34 cellular contexts compared by ENCODE assay signal in the genomic region with DNA sequence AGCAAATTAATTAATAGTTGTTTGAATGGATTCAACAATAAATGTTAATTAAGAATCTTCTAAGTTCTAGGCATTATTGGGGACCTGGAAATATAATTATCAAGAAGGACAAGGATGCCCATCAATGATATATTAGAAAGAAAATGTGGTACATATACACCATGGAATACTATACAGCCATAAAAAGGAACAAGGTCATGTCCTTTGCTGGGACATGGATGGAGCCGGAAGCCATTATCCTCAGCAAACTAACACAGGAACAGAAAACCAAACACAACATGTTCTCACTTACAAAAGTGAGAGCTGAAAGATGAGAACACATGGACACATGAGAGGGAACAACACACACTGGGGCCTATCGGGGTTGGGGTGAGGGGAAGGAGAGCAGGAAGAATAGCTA.
"Had no signal": no experiment of that assay in that cellular context is flagged by ENCODE, and none has a peak within 500 bp of the region (broad histone marks: within the 10 kb centered on the region; RNA-seq: fewer than 3 reads in every experiment).

No MANE protein-coding gene starts in this region.

- H3K4me1 ChIP-seq: ascending aorta had no signal

- ATAC-seq: activated CD8-positive, alpha-beta memory T cell treated with anti-CD3 and anti-CD28 coated beads, Interleukin-2, amount 10 ng/mL, durations not matched to agents 7 days and 5 days; activated CD8-positive, alpha-beta T cell treated with anti-CD3 and anti-CD28 coated beads, Interleukin-2, amount 10 ng/mL, durations not matched to agents 7 days and 5 days; activated naive CD4-positive, alpha-beta T cell treated with anti-CD3 and anti-CD28 coated beads, Interleukin-2, amount 50 U/mL, for 72 hours had no signal

- H3K36me3 ChIP-seq: adrenal gland, ascending aorta, cardiac muscle cell had no signal

- H3K36me3 Mint-ChIP-seq: activated naive CD4-positive, alpha-beta T cell treated with anti-CD3 and anti-CD28 coated beads, Interleukin-2, amount 50 U/mL, for 72 hours; activated naive CD8-positive, alpha-beta T cell treated with anti-CD3 and anti-CD28 coated beads, Interleukin-2, amount 10 ng/mL, durations not matched to agents 7 days and 5 days; brain had no signal

- H3K27ac Mint-ChIP-seq: activated B cell treated with CpG ODN at 0.5 μM for 24 hours; activated CD4-positive, alpha-beta T cell treated with anti-CD3 and anti-CD28 coated beads, Interleukin-2, amount 10 ng/mL, durations not matched to agents 24 days and 14 days; activated CD8-positive, alpha-beta memory T cell treated with anti-CD3 and anti-CD28 coated beads, Interleukin-2, amount 10 ng/mL, durations not matched to agents 7 days and 5 days; activated CD8-positive, alpha-beta T cell treated with anti-CD3 and anti-CD28 coated beads, Interleukin-2, amount 10 ng/mL, durations not matched to agents 7 days and 5 days; activated naive CD4-positive, alpha-beta T cell treated with anti-CD3 and anti-CD28 coated beads, Interleukin-2, amount 50 U/mL, for 72 hours; activated naive CD8-positive, alpha-beta T cell treated with anti-CD3 and anti-CD28 coated beads, Interleukin-2, amount 10 ng/mL, durations not matched to agents 7 days and 5 days; activated T-cell treated with anti-CD3 and anti-CD28 coated beads, Interleukin-2, amount 50 U/mL, for 24 hours; activated T-helper 2 cell treated with anti-CD3 and anti-CD28 coated beads, Interferon-gamma antibody, Interleukin-2, Interleukin-4, amounts not matched to agents 10 μg/mL and 5 μg/mL and 100 μg/mL, durations not matched to agents 14 hours and 24 hours and 36 hours; T-helper 1 cell treated with Interleukin-12 subunit alpha and Interleukin-12 subunit beta and Interleukin-4 antibody, amounts not matched to agents 30 μg/mL and 1 μg/mL, for 36 hours; T-helper 2 cell treated with Interferon-gamma antibody and Interleukin-4, amounts not matched to agents 5 μg/mL and 100 μg/mL, for 36 hours had no signal

- H3K4me3 Mint-ChIP-seq: activated B cell treated with CpG ODN at 0.5 μM for 24 hours; activated CD4-positive, alpha-beta T cell treated with anti-CD3 and anti-CD28 coated beads, Interleukin-2, amount 10 ng/mL, durations not matched to agents 24 days and 14 days; activated CD8-positive, alpha-beta memory T cell treated with anti-CD3 and anti-CD28 coated beads, Interleukin-2, amount 10 ng/mL, durations not matched to agents 7 days and 5 days; activated CD8-positive, alpha-beta T cell treated with anti-CD3 and anti-CD28 coated beads, Interleukin-2, amount 10 ng/mL, durations not matched to agents 7 days and 5 days; activated naive CD8-positive, alpha-beta T cell treated with anti-CD3 and anti-CD28 coated beads, Interleukin-2, amount 10 ng/mL, durations not matched to agents 7 days and 5 days; activated T-cell treated with anti-CD3 and anti-CD28 coated beads, Interleukin-2, amount 50 U/mL, for 24 hours; brain; central memory CD8-positive, alpha-beta T cell; T-helper 1 cell treated with Interleukin-12 subunit alpha and Interleukin-12 subunit beta and Interleukin-4 antibody, amounts not matched to agents 30 μg/mL and 1 μg/mL, for 36 hours; T-helper 2 cell treated with Interferon-gamma antibody and Interleukin-4, amounts not matched to agents 5 μg/mL and 100 μg/mL, for 36 hours had no signal

- H3K27ac ChIP-seq: adrenal gland, ascending aorta, cardiac muscle cell, VCaP had no signal

- H3K27me3 Mint-ChIP-seq: activated B cell treated with CpG ODN at 0.5 μM for 24 hours; activated CD4-positive, alpha-beta T cell treated with anti-CD3 and anti-CD28 coated beads, Interleukin-2, amount 10 ng/mL, durations not matched to agents 24 days and 14 days; activated CD8-positive, alpha-beta memory T cell treated with anti-CD3 and anti-CD28 coated beads, Interleukin-2, amount 10 ng/mL, durations not matched to agents 7 days and 5 days; activated T-cell treated with anti-CD3 and anti-CD28 coated beads, Interleukin-2, amount 50 U/mL, for 24 hours; brain; central memory CD8-positive, alpha-beta T cell had no signal

- H3K9me3 Mint-ChIP-seq: activated B cell treated with CpG ODN at 0.5 μM for 24 hours; activated CD4-positive, alpha-beta T cell treated with anti-CD3 and anti-CD28 coated beads, Interleukin-2, amount 10 ng/mL, durations not matched to agents 24 days and 14 days; activated naive CD8-positive, alpha-beta T cell treated with anti-CD3 and anti-CD28 coated beads, Interleukin-2, amount 10 ng/mL, durations not matched to agents 7 days and 5 days; activated T-cell treated with anti-CD3 and anti-CD28 coated beads, Interleukin-2, amount 50 U/mL, for 24 hours; activated T-helper 2 cell treated with anti-CD3 and anti-CD28 coated beads, Interferon-gamma antibody, Interleukin-2, Interleukin-4, amounts not matched to agents 10 μg/mL and 5 μg/mL and 100 μg/mL, durations not matched to agents 14 hours and 24 hours and 36 hours; central memory CD8-positive, alpha-beta T cell had no signal

- H3K4me3 ChIP-seq: adrenal gland, ascending aorta, cardiac muscle cell had no signal

- H3K27me3 ChIP-seq: adrenal gland, ascending aorta had no signal

- DNase-seq: activated B cell treated with CpG ODN at 0.5 μM for 24 hours; activated CD4-positive, alpha-beta T cell treated with anti-CD3 and anti-CD28 coated beads for 4 hours; activated CD4-positive, alpha-beta T cell treated with anti-CD3 and anti-CD28 coated beads, Interleukin-2, amount 10 ng/mL, durations not matched to agents 24 days and 14 days; activated CD4-positive, alpha-beta T cell treated with anti-CD3 and anti-CD28 coated beads, Interleukin-2, amount 50 U/mL, for 48 hours; activated CD4-positive, CD25-positive, alpha-beta regulatory T cell treated with anti-CD3 and anti-CD28 coated beads, Interleukin-2, amount 50 U/mL, for 72 hours; activated CD8-positive, alpha-beta memory T cell treated with anti-CD3 and anti-CD28 coated beads for 24 hours; activated CD8-positive, alpha-beta memory T cell treated with anti-CD3 and anti-CD28 coated beads, Interleukin-2, amount 10 ng/mL, durations not matched to agents 7 days and 5 days; activated CD8-positive, alpha-beta memory T cell treated with anti-CD3 and anti-CD28 coated beads, Interleukin-2, amount 50 U/mL, for 48 hours; activated CD8-positive, alpha-beta T cell treated with anti-CD3 and anti-CD28 coated beads, Interleukin-2, amount 10 ng/mL, durations not matched to agents 7 days and 5 days; activated effector memory CD4-positive, alpha-beta T cell treated with Interleukin-2 at 50 U/mL for 16 hours; activated gamma-delta T cell; activated naive CD4-positive, alpha-beta T cell treated with anti-CD3 and anti-CD28 coated beads, Interleukin-2, amount 50 U/mL, for 16 hours; activated naive CD4-positive, alpha-beta T cell treated with Interleukin-2 at 50 U/mL for 16 hours; activated naive CD8-positive, alpha-beta T cell treated with anti-CD3 and anti-CD28 coated beads, Interleukin-2, amount 10 ng/mL, durations not matched to agents 7 days and 5 days; activated T-cell treated with anti-CD3 and anti-CD28 coated beads, Interleukin-2, amount 50 U/mL, for 24 hours; activated T-cell treated with anti-CD3 and anti-CD28 coated beads, Interleukin-2, amount 50 U/mL, for 48 hours; adrenal gland; amniotic stem cell; anterior cingulate cortex; caudate nucleus; cerebellar nuclear complex; SW 1271; T-helper 1 cell; T-helper 2 cell; T-helper 9 cell had no signal

- H3K9me3 ChIP-seq: adrenal gland, ascending aorta had no signal
